ENCODE assay signal across 13 cellular contexts in the genomic region with DNA sequence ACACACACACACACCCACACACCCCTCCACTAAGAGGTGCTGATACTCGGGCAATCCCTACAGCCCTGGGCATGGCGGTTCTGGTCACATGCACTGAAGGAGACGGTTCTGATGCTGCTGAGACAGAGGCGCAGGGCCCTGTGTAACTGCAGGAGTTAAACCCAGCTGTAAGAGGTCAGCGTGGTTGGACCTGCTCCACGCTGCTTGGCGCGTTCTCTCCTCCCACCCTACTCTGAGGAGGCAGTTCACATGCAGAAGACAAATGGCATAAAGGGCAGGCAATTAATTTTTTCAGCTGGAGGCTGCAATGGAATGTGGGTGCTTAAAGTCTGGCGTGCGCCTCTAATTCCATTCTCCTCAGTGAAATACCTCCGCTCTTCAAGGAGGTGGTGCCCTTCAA. TPM values are rescaled to one million over a fixed set of nuclear protein-coding genes. Genes with fewer than 3 reads are reported as not detected.
DNase-seq lines count a peak whose midpoint lies in the region; ATAC-seq and TF ChIP-seq lines count a peak whose summit lies in the region.
"Had no signal": no experiment of that assay in that cellular context is flagged by ENCODE, and none has a peak within 500 bp of the region (broad histone marks: within the 10 kb centered on the region; RNA-seq: fewer than 3 reads in every experiment).

No MANE protein-coding gene starts in this region.

- H3K4me3 Mint-ChIP-seq in activated CD4-positive, alpha-beta T cell treated with anti-CD3 and anti-CD28 coated beads, Interleukin-2, amount 10 ng/mL, durations not matched to agents 7 days and 5 days = peak overlapping the region; percentile 84

- no peaks in the 10 kb centered on the region for H3K27me3 ChIP-seq in thymus (ENCODE audit: control insufficient read depth, insufficient read depth)
- H3K27me3 ChIP-seq: tibial artery had no signal

- TF ChIP-seq CTCF in choroid plexus epithelial cell (conservative IDR thresholded peaks at IDR 0.05; ENCODE audit: low read depth, low read length) = no peak
- no peak for TF ChIP-seq CTCF in mucosa of descending colon (IDR thresholded peaks at IDR 0.05)
- no peak for TF ChIP-seq CTCF in GM10248 (IDR thresholded peaks at IDR 0.05; ENCODE audit: control extremely low read depth, extremely low read depth, low read depth, missing control alignments)

- no peaks in the 10 kb centered on the region for H3K9me3 ChIP-seq in mucosa of descending colon
- no peaks in the 10 kb centered on the region for H3K9me3 ChIP-seq in thymus (ENCODE audit: control insufficient read depth)
- H3K9me3 ChIP-seq: tibial artery had no signal

- intact Hi-C loops in mucosa of descending colon (cut with DNase I, micrococcal nuclease) = no loop called here

- no peaks in the 10 kb centered on the region for H3K36me3 ChIP-seq in mucosa of descending colon (ENCODE audit: low read depth)
- H3K36me3 ChIP-seq in thymus (ENCODE audit: control insufficient read depth, insufficient read depth) = no peaks in the 10 kb centered on the region
- H3K36me3 ChIP-seq: tibial artery had no signal

- H3K9me3 Mint-ChIP-seq in activated CD4-positive, alpha-beta T cell treated with anti-CD3 and anti-CD28 coated beads, Interleukin-2, amount 10 ng/mL, durations not matched to agents 7 days and 5 days = peaks cover 3% of the 10 kb centered on the region

- POLR2A ChIA-PET in activated CD4-positive, alpha-beta T cell treated with anti-CD3 and anti-CD28 coated beads, Interleukin-2, amount 10 ng/mL, durations not matched to agents 7 days and 5 days (lab: Charles Lee) = no interaction called here
- POLR2A ChIA-PET in HEK293T (lab: Yijun Ruan, JAX) (no interaction called here), GM10248 (lab: Yijun Ruan, JAX) (no interaction called here)

- no peak for ATAC-seq in mucosa of descending colon
- no peak for ATAC-seq in GM18502 (IDR thresholded peaks at IDR 0.05; ENCODE audit: poor library complexity, unreplicated experiment)

- H3K4me3 ChIP-seq in choroid plexus epithelial cell (ENCODE audit: low read depth, low read length) = no peak overlapping the region
- H3K4me3 ChIP-seq in mucosa of descending colon = no peak overlapping the region
- H3K4me3 ChIP-seq in thymus (ENCODE audit: low read length) = no peak overlapping the region

- CTCF ChIA-PET in activated CD4-positive, alpha-beta T cell treated with anti-CD3 and anti-CD28 coated beads, Interleukin-2, amount 10 ng/mL, durations not matched to agents 7 days and 5 days (lab: Charles Lee) = interaction anchor here (1.2 kb wide), 1 partner anchor 220 kb away, joined by 3 read pairs; no protein-coding TSS in a partner anchor
- CTCF ChIA-PET in HEK293T (lab: Yijun Ruan, JAX) = no interaction called here
- CTCF ChIA-PET in GM10248 (lab: Yijun Ruan, JAX) = interaction anchor here (1.2 kb wide), 1 partner anchor 60 kb away, joined by 4 read pairs; a partner anchor contains a TSS

- DNase-seq in activated CD4-positive, alpha-beta T cell treated with anti-CD3 and anti-CD28 coated beads, Interleukin-2, amount 10 ng/mL, durations not matched to agents 7 days and 5 days = no peak
- no peak for DNase-seq in activated CD4-positive, alpha-beta T cell treated with anti-CD3 and anti-CD28 coated beads for 1 hour
- DNase-seq in choroid plexus epithelial cell (ENCODE audit: low read depth) = peak; percentile 70
- peak in 2 of 3 donors; percentile 17 to 40 for DNase-seq in mucosa of descending colon
- no peak for DNase-seq in HEK293T (ENCODE audit: extremely low spot score)
- DNase-seq in GM10248 (ENCODE audit: extremely low spot score) = no peak
- DNase-seq: ACHN, tibial artery had no signal

- WGBS in thymus = 80% methylated on average over 11 of the region's 11 CpGs

- peaks cover 5% of the 10 kb centered on the region for H3K4me1 ChIP-seq in mucosa of descending colon (ENCODE audit: low read depth)
- peaks cover 45% of the 10 kb centered on the region for H3K4me1 ChIP-seq in thymus (ENCODE audit: control insufficient read depth, insufficient read depth, low read length)

- H3K27ac ChIP-seq in thymus (ENCODE audit: low read depth) = peak overlapping the region; percentile 98

- H3K27me3 Mint-ChIP-seq in activated CD4-positive, alpha-beta T cell treated with anti-CD3 and anti-CD28 coated beads, Interleukin-2, amount 10 ng/mL, durations not matched to agents 7 days and 5 days = peaks cover 5% of the 10 kb centered on the region

- peak overlapping the region; percentile 98 for H3K27ac Mint-ChIP-seq in activated CD4-positive, alpha-beta T cell treated with anti-CD3 and anti-CD28 coated beads, Interleukin-2, amount 10 ng/mL, durations not matched to agents 7 days and 5 days

- H3K36me3 Mint-ChIP-seq in activated CD4-positive, alpha-beta T cell treated with anti-CD3 and anti-CD28 coated beads, Interleukin-2, amount 10 ng/mL, durations not matched to agents 7 days and 5 days (ENCODE audit: low read depth) = peaks cover 3% of the 10 kb centered on the region

- H3K4me1 Mint-ChIP-seq in activated CD4-positive, alpha-beta T cell treated with anti-CD3 and anti-CD28 coated beads, Interleukin-2, amount 10 ng/mL, durations not matched to agents 7 days and 5 days = peaks cover 54% of the 10 kb centered on the region

TF ChIP-seq in HEK293T, 16 proteins besides CTCF, POLR2A, EP300 and RAD21:
- TF ChIP-seq L3MBTL2 (conservative IDR thresholded peaks at IDR 0.05) (no peak), LEF1 (IDR thresholded peaks at IDR 0.05; ENCODE audit: borderline replicate concordance) (no peak), FOXK2 (IDR thresholded peaks at IDR 0.05) (no peak), FOXA1 (IDR thresholded peaks at IDR 0.05) (no peak), ZNF384 (IDR thresholded peaks at IDR 0.05) (no peak), ARNT (IDR thresholded peaks at IDR 0.05) (no peak), SP1 (IDR thresholded peaks at IDR 0.05) (no peak), NFRKB (IDR thresholded peaks at IDR 0.05) (no peak), FOXM1 (IDR thresholded peaks at IDR 0.05; ENCODE audit: borderline replicate concordance) (no peak), TARDBP (IDR thresholded peaks at IDR 0.05) (no peak), HDGF (IDR thresholded peaks at IDR 0.05; ENCODE audit: borderline replicate concordance) (no peak), ELF4 (IDR thresholded peaks at IDR 0.05) (no peak), CTBP1 (IDR thresholded peaks at IDR 0.05; ENCODE audit: borderline replicate concordance) (no peak), BHLHE40 (IDR thresholded peaks at IDR 0.05; ENCODE audit: borderline replicate concordance) (no peak), SUZ12 (IDR thresholded peaks at IDR 0.05) (no peak)
- TF ChIP-seq, protein P1, sequence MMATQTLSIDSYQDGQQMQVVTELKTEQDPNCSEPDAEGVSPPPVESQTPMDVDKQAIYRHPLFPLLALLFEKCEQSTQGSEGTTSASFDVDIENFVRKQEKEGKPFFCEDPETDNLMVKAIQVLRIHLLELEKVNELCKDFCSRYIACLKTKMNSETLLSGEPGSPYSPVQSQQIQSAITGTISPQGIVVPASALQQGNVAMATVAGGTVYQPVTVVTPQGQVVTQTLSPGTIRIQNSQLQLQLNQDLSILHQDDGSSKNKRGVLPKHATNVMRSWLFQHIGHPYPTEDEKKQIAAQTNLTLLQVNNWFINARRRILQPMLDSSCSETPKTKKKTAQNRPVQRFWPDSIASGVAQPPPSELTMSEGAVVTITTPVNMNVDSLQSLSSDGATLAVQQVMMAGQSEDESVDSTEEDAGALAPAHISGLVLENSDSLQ (IDR thresholded peaks at IDR 0.05) = no peak

RNA-seq across cellular contexts. Expression of a gene that starts 35.2 kb away (rescaled TPM):
- not detected for total RNA-seq in activated CD4-positive, alpha-beta T cell treated with anti-CD3 and anti-CD28 coated beads, Interleukin-2, amount 10 ng/mL, durations not matched to agents 7 days and 5 days
- not detected for total RNA-seq in mucosa of descending colon
- 0.14 TPM for polyA plus RNA-seq in thymus
- total RNA-seq: mucosa of gallbladder, OCI-LY7 had no signal
- polyA plus RNA-seq: fibroblast of lung had no signal

Comparison
In these comparisons a context has a peak if more than half of its experiments do, and no peak if none do; other contexts are left out.
1. DNase-seq: peak in choroid plexus epithelial cell (single experiment) and mucosa of descending colon (2 of 3); none in activated CD4-positive, alpha-beta T cell treated with anti-CD3 and anti-CD28 coated beads, Interleukin-2, amount 10 ng/mL, durations not matched to agents 7 days and 5 days (single experiment), activated CD4-positive, alpha-beta T cell treated with anti-CD3 and anti-CD28 coated beads for 1 hour (single experiment), HEK293T (single experiment) and GM10248 (single experiment).